In genomic region chr12:54371328-54372112, GRCh38 we compare ENCODE assay signal across 9 cellular contexts. TPM values are rescaled to one million over a fixed set of nuclear protein-coding genes. Genes with fewer than 3 reads are reported as not detected.
DNase-seq lines count a peak whose midpoint lies in the region; TF ChIP-seq lines count a peak whose summit lies in the region.
"Had no signal": no experiment of that assay in that cellular context is flagged by ENCODE, and none has a peak within 500 bp of the region (broad histone marks: within the 10 kb centered on the region; RNA-seq: fewer than 3 reads in every experiment).

No MANE protein-coding gene starts in this region.

- H3K4me3 ChIP-seq in dorsolateral prefrontal cortex = no peak overlapping the region
- H3K4me3 ChIP-seq in prostate gland = no peak overlapping the region
- no peak overlapping the region for H3K4me3 ChIP-seq in neural progenitor cell

- peaks cover 62% of the 10 kb centered on the region for H4K20me1 ChIP-seq in neural progenitor cell (ENCODE audit: low read depth)

- H3F3A ChIP-seq in neural progenitor cell (ENCODE audit: low read depth) = peaks cover 14% of the 10 kb centered on the region

- H3K27ac Mint-ChIP-seq in CD14-positive monocyte (peak overlapping the region in 6 of 7 donors; percentile 49 to 86 (median 65)), nephron (peak overlapping the region; percentile 70 to 86 (median 77)), neural progenitor cell (no peak overlapping the region)

- H3K9ac ChIP-seq in neural progenitor cell = no peak overlapping the region

- 42% methylated on average over 5 of the region's 5 CpGs for whole genome bisulfite sequencing in prostate gland

- no peak for TF ChIP-seq POLR2A in prostate gland (IDR thresholded peaks at IDR 0.05)

- no peaks in the 10 kb centered on the region for H3K79me2 ChIP-seq in neural progenitor cell (ENCODE audit: low read depth)

- H3K27me3 ChIP-seq in dorsolateral prefrontal cortex = no peaks in the 10 kb centered on the region
- H3K27me3 ChIP-seq in prostate gland (replicated peaks; ENCODE audit: insufficient read depth) = no peaks in the 10 kb centered on the region
- peaks cover 18% of the 10 kb centered on the region for H3K27me3 ChIP-seq in neural progenitor cell

- H3K27me3 Mint-ChIP-seq in CD14-positive monocyte (ENCODE audit: low read depth in 3 of 3) (peaks cover 0 to 2% (median 0%) of the 10 kb centered on the region in 3 donors), nephron (ENCODE audit: low read depth) (peaks cover 6% of the 10 kb centered on the region), neural progenitor cell (ENCODE audit: insufficient read depth, low read depth) (peaks cover 9% of the 10 kb centered on the region)

- H3K4me3 Mint-ChIP-seq in CD14-positive monocyte (peak overlapping the region; percentile 28 to 46), nephron (peak overlapping the region; percentile 30 to 62 (median 53)), neural progenitor cell (no peak overlapping the region)

- H3K4me1 Mint-ChIP-seq in CD14-positive monocyte (peaks cover 78% of the 10 kb centered on the region), nephron (peaks cover 85% of the 10 kb centered on the region), neural progenitor cell (peaks cover 32% of the 10 kb centered on the region)

- no peaks in the 10 kb centered on the region for H3K36me3 ChIP-seq in prostate gland
- no peaks in the 10 kb centered on the region for H3K36me3 ChIP-seq in neural progenitor cell

- no peak overlapping the region for H3K4me2 ChIP-seq in neural progenitor cell

- H3K36me3 Mint-ChIP-seq in CD14-positive monocyte (peaks cover 62 to 71% of the 10 kb centered on the region in 2 donors), nephron (ENCODE audit: low read depth) (peaks cover 7% of the 10 kb centered on the region), neural progenitor cell (peaks cover 9% of the 10 kb centered on the region)

- DNase-seq in CD14-positive monocyte (ENCODE audit: low spot score) (no peak), NCI-H128 (lab: John Stamatoyannopoulos, UW; ENCODE audit: unreplicated experiment) (peak; percentile 52), dorsolateral prefrontal cortex (no peak), mucosa of gallbladder (ENCODE audit: low spot score) (no peak), prostate gland (ENCODE audit: low spot score) (no peak), neural progenitor cell (ENCODE audit: low spot score) (no peak), AG08395 (ENCODE audit: low spot score) (no peak)

- TF ChIP-seq CTCF in CD14-positive monocyte (IDR thresholded peaks at IDR 0.05) (no peak), dorsolateral prefrontal cortex (IDR thresholded peaks at IDR 0.05 in 54 of 56, conservative IDR thresholded peaks at IDR 0.05 in 2 of 56; ENCODE audit: low read depth in 1 of 56, partially characterized antibody in 56 of 56) (no peak), nephron (IDR thresholded peaks at IDR 0.05; ENCODE audit: unreplicated experiment in 3 of 3) (no peak), prostate gland (IDR thresholded peaks at IDR 0.05) (no peak), neural progenitor cell (IDR thresholded peaks at IDR 0.05) (no peak)

- H3K4me1 ChIP-seq in prostate gland (replicated peaks) (no peaks in the 10 kb centered on the region), neural progenitor cell (peaks cover 16% of the 10 kb centered on the region)

- H3K9me3 ChIP-seq in prostate gland = no peaks in the 10 kb centered on the region
- H3K9me3 ChIP-seq in neural progenitor cell (ENCODE audit: low read depth) = no peaks in the 10 kb centered on the region

- intact Hi-C loops in CD14-positive monocyte (cut with micrococcal nuclease) (loop anchor here in 1 of 2 donors (5.0 kb wide), 1 partner anchor 34 kb away; no protein-coding TSS in a partner anchor), dorsolateral prefrontal cortex (cut with DNase I) (loop anchor here (5.0 to 10.0 kb wide), 2 partner anchors 154 to 367 kb away; partner anchors contain the start of genes HOXC8 (in 2 of the 2) and HOXC9 (in 2 of the 2)), prostate gland (cut with DNase I) (no loop called here)

- H3K9me3 Mint-ChIP-seq in CD14-positive monocyte (peaks cover 0 to 2% (median 0%) of the 10 kb centered on the region in 7 donors), nephron (no peaks in the 10 kb centered on the region), neural progenitor cell (no peaks in the 10 kb centered on the region)

- H3K27ac ChIP-seq in dorsolateral prefrontal cortex = peak overlapping the region in 31 of 59 donors; percentile 1 to 74 (median 49)
- no peak overlapping the region for H3K27ac ChIP-seq in prostate gland
- no peak overlapping the region for H3K27ac ChIP-seq in neural progenitor cell

- H2AFZ ChIP-seq in neural progenitor cell (replicated peaks) = no peak overlapping the region

RNA-seq across cellular contexts. Expression of gene GPR84, which starts 7.2 kb away (rescaled TPM):
- polyA plus RNA-seq in CD14-positive monocyte = 1 to 10 TPM; 2.4 to 5.6 TPM
- total RNA-seq in dorsolateral prefrontal cortex (1 to 10 TPM in 52 of 120 experiments, under 1 TPM in 51, not detected in 17; 0.22 to 7.8 (median 1.0) TPM), mucosa of gallbladder (1.8 TPM), prostate gland (under 1 TPM in 1 of 2 donors, not detected in 1; 0.97 TPM), neural progenitor cell (ENCODE audit: low replicate concordance) (not detected in 2 replicates)
- total RNA-seq: pulmonary artery endothelial cell had no signal

RNA-seq across cellular contexts. Expression of gene ZNF385A, which starts 13.0 kb away (rescaled TPM):
- 10 to 100 TPM; 53.9 to 78.3 TPM for polyA plus RNA-seq in CD14-positive monocyte
- total RNA-seq in dorsolateral prefrontal cortex (100 to 1,000 TPM in 10 of 120 experiments, 10 to 100 TPM in 110; 41.0 to 204 (median 73.8) TPM), mucosa of gallbladder (11.4 TPM), prostate gland (10 to 100 TPM; 29.4 to 42.4 TPM), neural progenitor cell (ENCODE audit: low replicate concordance) (6.2 and 7.2 TPM in 2 replicates)

RNA-seq across cellular contexts. Expression of gene COPZ1, which starts 46.6 kb away (rescaled TPM):
- polyA plus RNA-seq in CD14-positive monocyte = 100 to 1,000 TPM; 176 to 190 TPM
- total RNA-seq in dorsolateral prefrontal cortex = 100 to 1,000 TPM in 3 of 120 experiments, 10 to 100 TPM in 117; 56.8 to 104 (median 78.9) TPM
- 138 TPM for total RNA-seq in mucosa of gallbladder
- total RNA-seq in prostate gland = 100 to 1,000 TPM in 1 of 2 donors, 10 to 100 TPM in 1; 83.1 to 192 TPM
- 197 and 219 TPM in 2 replicates for total RNA-seq in neural progenitor cell (ENCODE audit: low replicate concordance)

RNA-seq across cellular contexts. Expression of gene ITGA5, which starts 47.5 kb away (rescaled TPM):
- polyA plus RNA-seq in CD14-positive monocyte = 10 to 100 TPM; 85.5 to 99.4 TPM
- total RNA-seq in dorsolateral prefrontal cortex (10 to 100 TPM in 71 of 120 experiments, 1 to 10 TPM in 49; 3.0 to 60.5 (median 11.1) TPM), mucosa of gallbladder (39.3 TPM), prostate gland (10 to 100 TPM; 44.2 to 99.4 TPM), neural progenitor cell (ENCODE audit: low replicate concordance) (37.7 and 70.8 TPM in 2 replicates)

Comparison
In these comparisons a context has a peak if more than half of its experiments do, and no peak if none do; other contexts are left out.
1. H3K27ac ChIP-seq: peak in dorsolateral prefrontal cortex (31 of 59); none in prostate gland (0 of 2) and neural progenitor cell (single experiment).